In the genomic region with DNA sequence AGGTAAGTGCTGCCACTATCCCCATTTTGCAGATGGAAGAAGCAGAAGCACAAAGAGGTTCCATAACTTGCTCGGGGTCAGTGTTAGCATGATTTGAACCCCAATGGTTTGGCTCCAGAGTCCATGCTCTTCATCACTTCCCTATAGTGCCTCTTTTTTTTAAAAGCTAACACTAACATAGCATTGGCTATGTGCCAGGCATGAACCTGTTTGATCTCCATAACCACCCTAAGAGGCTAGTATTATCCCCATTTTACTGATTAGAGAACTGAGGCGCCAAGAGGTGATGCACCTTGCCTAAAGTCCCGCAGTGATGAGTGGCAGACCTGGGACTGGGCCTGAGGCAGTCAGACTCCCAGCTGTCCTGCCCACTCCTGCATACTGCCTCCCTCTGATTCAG, we compare ENCODE assay signal across 20 cellular contexts.
"Had no signal": no experiment of that assay in that cellular context is flagged by ENCODE, and none has a peak within 500 bp of the region (broad histone marks: within the 10 kb centered on the region; RNA-seq: fewer than 3 reads in every experiment).

No MANE protein-coding gene starts in this region.

- H3K27ac ChIP-seq: esophagus squamous epithelium, gastroesophageal sphincter, neural progenitor cell, ovary, right atrium auricular region, suprapubic skin, thyroid gland, uterus had no signal

- H3K4me2 ChIP-seq: neural progenitor cell had no signal

- H3K4me3 ChIP-seq: esophagus squamous epithelium, gastroesophageal sphincter, lung, neural progenitor cell, ovary, right atrium auricular region, suprapubic skin, thyroid gland, uterus had no signal

- DNase-seq: dermis blood vessel endothelial cell; esophagus squamous epithelium; foreskin fibroblast; immature natural killer cell; left colon; left ventricle myocardium superior; mesenchymal stem cell; midbrain; nucleus accumbens; ovary; small intestine; stimulated activated CD4-positive, alpha-beta T cell treated with anti-CD3 and anti-CD28 coated beads, Interleukin-12 subunit alpha, Interleukin-12 subunit beta, amount 100 ng/mL, for 4 hours; stimulated activated naive CD4-positive, alpha-beta T cell treated with Interleukin-2 at 50 U/mL for 16 hours; thyroid gland; uterus had no signal

- H3K9me3 ChIP-seq: esophagus squamous epithelium, gastroesophageal sphincter, ovary, right atrium auricular region, suprapubic skin, thyroid gland, uterus had no signal

- H3K27me3 ChIP-seq: neural progenitor cell, ovary, right atrium auricular region, thyroid gland, uterus had no signal

- H3K9ac ChIP-seq: neural progenitor cell had no signal

- H3K4me1 ChIP-seq: esophagus squamous epithelium, gastroesophageal sphincter, suprapubic skin, uterus had no signal

- H3K36me3 ChIP-seq: esophagus squamous epithelium, gastroesophageal sphincter, neural progenitor cell, ovary, right atrium auricular region, suprapubic skin, thyroid gland, uterus had no signal
